In genomic region chr19:55716531-55716930, GRCh38 we compare ENCODE assay signal across 11 cellular contexts. TPM values are rescaled to one million over a fixed set of nuclear protein-coding genes. Genes with fewer than 3 reads are reported as not detected.
"Had no signal": no experiment of that assay in that cellular context is flagged by ENCODE, and none has a peak within 500 bp of the region (broad histone marks: within the 10 kb centered on the region; RNA-seq: fewer than 3 reads in every experiment).

No MANE protein-coding gene starts in this region.

- H3K9ac ChIP-seq: GM23248 had no signal

- H3K4me3 ChIP-seq: GM23248, HAP-1, K562 had no signal

- H3K9me3 ChIP-seq: HAP-1 had no signal

- H3K36me3 ChIP-seq: HAP-1 had no signal

- ATAC-seq: HCT116, HepG2, K562 had no signal

- H2AFZ ChIP-seq: GM23248 had no signal

- DNase-seq: GM23248, GOT3, H7, HFFc6 had no signal

- H3K4me1 ChIP-seq: HAP-1 had no signal

- H3K27ac ChIP-seq: GM23248, HL-60 had no signal

RNA-seq across cellular contexts. Expression of gene NLRP9, which starts 21.7 kb away (rescaled TPM):
- total RNA-seq: GM23248, H4, H7, HepG2, HFFc6, HT1080, K562 had no signal
- polyA plus RNA-seq: GM23248, HepG2, K562 had no signal

RNA-seq across cellular contexts. Expression of gene RFPL4A, which starts 42.4 kb away (rescaled TPM):
- total RNA-seq: GM23248, H7, HepG2, HFFc6 had no signal
- polyA plus RNA-seq: GM23248, HepG2 had no signal

RNA-seq across cellular contexts. Expression of gene RFPL4AL1, which starts 52.4 kb away (rescaled TPM):
- total RNA-seq: GM23248, H7, HepG2, HT1080 had no signal
- polyA plus RNA-seq: GM23248, HepG2 had no signal
